Comparison of ENCODE assay signal across 10 cellular contexts in the genomic region with DNA sequence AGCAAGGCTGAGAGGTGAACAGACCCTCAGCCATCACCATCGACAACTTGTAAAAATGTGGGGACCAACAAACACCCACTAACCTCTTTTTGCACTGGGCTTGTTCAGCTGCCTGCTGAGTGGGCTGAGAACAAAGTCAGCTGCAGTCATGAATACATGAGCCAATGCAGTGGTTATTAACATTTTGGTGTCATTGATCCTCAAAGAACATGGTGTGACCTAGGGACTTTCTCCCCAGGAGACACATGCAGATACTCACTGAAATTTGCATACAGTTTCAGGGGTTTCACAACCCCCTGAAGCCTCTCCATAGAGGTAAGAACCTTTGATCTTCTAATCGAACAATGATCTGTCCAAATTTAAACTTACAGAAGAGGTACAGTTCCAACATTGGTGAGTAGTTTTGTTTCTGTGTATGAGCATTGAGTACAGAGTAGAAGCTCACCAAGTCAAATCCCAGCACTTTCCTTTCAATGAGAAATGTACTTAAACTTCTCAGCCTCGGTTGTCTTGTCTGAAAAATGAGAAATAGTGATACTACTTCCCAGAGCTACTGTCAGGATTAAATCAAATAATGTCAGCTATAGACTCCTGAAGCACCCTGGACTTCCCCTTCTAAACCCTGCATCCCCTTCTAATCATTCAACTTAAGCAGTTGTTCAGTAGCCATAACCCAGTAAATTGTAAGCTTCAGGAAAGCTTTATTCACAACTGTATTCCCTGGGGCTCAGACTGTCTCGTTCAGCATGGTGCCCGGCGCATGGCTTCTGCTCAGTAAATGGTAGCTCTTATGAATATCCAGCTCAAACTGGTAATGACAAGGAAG.
DNase-seq lines count a peak whose midpoint lies in the region; ATAC-seq, FAIRE-seq and TF ChIP-seq lines count a peak whose summit lies in the region.
"Had no signal": no experiment of that assay in that cellular context is flagged by ENCODE, and none has a peak within 500 bp of the region (broad histone marks: within the 10 kb centered on the region; RNA-seq: fewer than 3 reads in every experiment).

No MANE protein-coding gene starts in this region.

- TF ChIP-seq CTCF in adrenal gland (IDR thresholded peaks at IDR 0.05), result no peak

- H3K9me3 ChIP-seq in adrenal gland (replicated peaks in 1 of 3), result no peaks in the 10 kb centered on the region

- intact Hi-C loops in adrenal gland (cut with DNase I), result no loop called here
- intact Hi-C loops in cardiac septum (cut with DNase I), result no loop called here

- peaks cover 0 to 3% of the 10 kb centered on the region in 2 donors for H3K4me1 ChIP-seq in adrenal gland (replicated peaks in 1 of 2)

- no peak overlapping the region for H3K4me3 ChIP-seq in adrenal gland
- H3K4me3 ChIP-seq: lung had no signal

- H3K36me3 Mint-ChIP-seq in activated naive CD8-positive, alpha-beta T cell treated with anti-CD3 and anti-CD28 coated beads, Interleukin-2, amount 10 ng/mL, durations not matched to agents 7 days and 5 days, result peaks cover 6% of the 10 kb centered on the region

- FAIRE-seq in GM12891 (lab: Jason Lieb, UNC), result peak; percentile 72

- no peak for DNase-seq in GM12891 (ENCODE audit: insufficient read length, low spot score)
- no peak for DNase-seq in activated naive CD8-positive, alpha-beta T cell treated with anti-CD3 and anti-CD28 coated beads, Interleukin-2, amount 10 ng/mL, durations not matched to agents 7 days and 5 days
- no peak for DNase-seq in adrenal gland
- no peak for DNase-seq in cardiac septum (ENCODE audit: low spot score)
- no peak for DNase-seq in GF-D8 (lab: John Stamatoyannopoulos, UW)

- H3K4me1 Mint-ChIP-seq in activated naive CD8-positive, alpha-beta T cell treated with anti-CD3 and anti-CD28 coated beads, Interleukin-2, amount 10 ng/mL, durations not matched to agents 7 days and 5 days, result peaks cover 34% of the 10 kb centered on the region

- ATAC-seq in GM19328 (IDR thresholded peaks at IDR 0.05; ENCODE audit: unreplicated experiment), result peak; percentile 71
- ATAC-seq in HG03045 (IDR thresholded peaks at IDR 0.05; ENCODE audit: unreplicated experiment), result peak; percentile 74
- peak; percentile 34 for ATAC-seq in activated naive CD8-positive, alpha-beta T cell treated with anti-CD3 and anti-CD28 coated beads, Interleukin-2, amount 10 ng/mL, durations not matched to agents 7 days and 5 days (ENCODE audit: low read depth)
- ATAC-seq in esophagus mucosa, result no peak

- 89 to 94% (median 92%) methylated on average over 5 to 6 of the region's 6 CpGs for WGBS in adrenal gland, 4 donors

- H3K27me3 Mint-ChIP-seq in activated naive CD8-positive, alpha-beta T cell treated with anti-CD3 and anti-CD28 coated beads, Interleukin-2, amount 10 ng/mL, durations not matched to agents 7 days and 5 days, result no peaks in the 10 kb centered on the region

- H3K36me3 ChIP-seq in adrenal gland (replicated peaks in 1 of 2), result no peaks in the 10 kb centered on the region

- POLR2A ChIA-PET in activated naive CD8-positive, alpha-beta T cell treated with anti-CD3 and anti-CD28 coated beads, Interleukin-2, amount 10 ng/mL, durations not matched to agents 7 days and 5 days (lab: Charles Lee), result interaction anchor here (1.0 to 1.3 kb wide), 2 partner anchors 9 to 32 kb away, joined by 3 to 4 read pairs; no protein-coding TSS in a partner anchor

- H3K4me3 Mint-ChIP-seq in activated naive CD8-positive, alpha-beta T cell treated with anti-CD3 and anti-CD28 coated beads, Interleukin-2, amount 10 ng/mL, durations not matched to agents 7 days and 5 days, result peak overlapping the region; percentile 27

- peaks cover 3% of the 10 kb centered on the region for H3K9me3 Mint-ChIP-seq in activated naive CD8-positive, alpha-beta T cell treated with anti-CD3 and anti-CD28 coated beads, Interleukin-2, amount 10 ng/mL, durations not matched to agents 7 days and 5 days

- no peak overlapping the region for H3K27ac ChIP-seq in adrenal gland
- H3K27ac ChIP-seq: VCaP had no signal

- TF ChIP-seq POLR2A in GM12891 (IDR thresholded peaks at IDR 0.05; ENCODE audit: low read depth, low read length), result no peak
- TF ChIP-seq POLR2A in adrenal gland (IDR thresholded peaks at IDR 0.05), result no peak

- H3K27me3 ChIP-seq in adrenal gland, result no peaks in the 10 kb centered on the region

- peak overlapping the region; percentile 14 for H3K27ac Mint-ChIP-seq in activated naive CD8-positive, alpha-beta T cell treated with anti-CD3 and anti-CD28 coated beads, Interleukin-2, amount 10 ng/mL, durations not matched to agents 7 days and 5 days

TF ChIP-seq in GM12891, 5 proteins besides CTCF, POLR2A, EP300 and RAD21:
- no peak for TF ChIP-seq TAF1 (IDR thresholded peaks at IDR 0.05; ENCODE audit: low read depth, low read length)
- peak; percentile 96 for TF ChIP-seq POU2F2 (IDR thresholded peaks at IDR 0.05; ENCODE audit: low read depth, low read length)
- no peak for TF ChIP-seq POLR2AphosphoS5 (IDR thresholded peaks at IDR 0.05; ENCODE audit: low read depth, low read length)
- TF ChIP-seq SPI1 (IDR thresholded peaks at IDR 0.05; ENCODE audit: low read depth, low read length), result 0 out of 2 replicates have a peak, but pooled peaks have one; percentile 3
- no peak for TF ChIP-seq PAX5 (IDR thresholded peaks at IDR 0.05; ENCODE audit: insufficient read depth, low read length, severe bottlenecking)
